15 cellular contexts compared by ENCODE assay signal in the genomic region with DNA sequence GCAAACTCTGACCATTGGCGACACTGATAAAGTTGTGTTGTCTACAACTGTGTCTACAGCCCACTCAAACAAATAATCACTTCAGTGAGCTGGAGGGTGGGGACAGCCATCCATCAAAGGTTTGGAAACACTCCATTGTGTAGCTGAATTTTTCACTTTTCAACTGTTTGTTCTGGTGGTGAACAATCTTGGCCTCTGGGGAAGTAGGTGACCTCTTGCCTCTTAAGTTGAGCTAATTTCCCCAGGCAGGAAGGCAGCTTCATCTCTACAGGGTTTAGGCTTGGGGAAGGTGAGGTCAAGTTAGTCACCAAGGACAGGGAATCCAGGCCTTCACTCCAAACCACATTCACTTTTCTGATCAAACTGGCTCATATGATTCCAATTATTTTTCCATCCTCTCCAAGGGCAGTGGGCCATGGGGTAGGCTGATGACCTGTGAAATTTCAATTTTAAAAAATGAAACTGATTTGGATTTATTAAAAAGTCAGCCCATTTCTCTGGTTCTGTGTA.
A peak's percentile ranks its signal among the peaks of the same experiment; 100 is the strongest.
DNase-seq lines count a peak whose midpoint lies in the region; ATAC-seq and TF ChIP-seq lines count a peak whose summit lies in the region.
"Had no signal": no experiment of that assay in that cellular context is flagged by ENCODE, and none has a peak within 500 bp of the region (broad histone marks: within the 10 kb centered on the region; RNA-seq: fewer than 3 reads in every experiment).

No MANE protein-coding gene starts in this region.

- no peak overlapping the region for H2AFZ ChIP-seq in PC-3 (ENCODE audit: low read length)

- no peak for ATAC-seq in PC-3
- no peak for ATAC-seq in right lobe of liver
- ATAC-seq: HepG2 had no signal

- no peak overlapping the region for H3K4me2 ChIP-seq in PC-3 (ENCODE audit: low read length)

- CTCF ChIA-PET in PC-3 (lab: Charles Lee), result no interaction called here

- POLR2A ChIA-PET in PC-3 (lab: Charles Lee; ENCODE audit: unreplicated experiment), result no interaction called here

- H3K9me2 ChIP-seq in PC-3 (replicated peaks; ENCODE audit: low read length), result no peaks in the 10 kb centered on the region

- TF ChIP-seq POLR2A in right lobe of liver (IDR thresholded peaks at IDR 0.05), result no peak

- no peak overlapping the region for H3K4me3 ChIP-seq in PC-3 (ENCODE audit: low read length)
- H3K4me3 ChIP-seq in fibroblast of mammary gland (ENCODE audit: control insufficient read depth, low read depth, low read length), result no peak overlapping the region
- no peak overlapping the region for H3K4me3 ChIP-seq in right lobe of liver

- no peak overlapping the region for H3K9ac ChIP-seq in PC-3 (ENCODE audit: low read length)

- H3K36me3 ChIP-seq in PC-3 (ENCODE audit: low read depth, low read length) (no peaks in the 10 kb centered on the region), right lobe of liver (no peaks in the 10 kb centered on the region)

- peaks cover 4% of the 10 kb centered on the region for H3K9me3 ChIP-seq in PC-3 (ENCODE audit: low read length)
- H3K9me3 ChIP-seq in right lobe of liver, result no peaks in the 10 kb centered on the region

- in situ Hi-C loops in G401 (cut with HindIII; ENCODE audit: low sequenced_read_pairs), result no loop called here

- H4K20me1 ChIP-seq in PC-3 (ENCODE audit: low read length), result no peaks in the 10 kb centered on the region

- 67% methylated on average over 1 of the region's 1 CpG for WGBS in right lobe of liver (ENCODE audit: insufficient coverage, low coverage, low lambda C conversion rate, missing lambda C conversion rate)

- intact Hi-C loops in PC-3 (cut with micrococcal nuclease) (no loop called here), right lobe of liver (cut with DNase I) (no loop called here)

- DNase-seq in PC-3, result peak; percentile 25
- peak; percentile 92 for DNase-seq in fibroblast of mammary gland (ENCODE audit: low read depth)
- peak; percentile 7 for DNase-seq in renal cortical epithelial cell (ENCODE audit: low read depth)
- no peak for DNase-seq in DMS53 treated with DMSO at 0.1 percent for 48 hours (lab: John Stamatoyannopoulos, UW; ENCODE audit: unreplicated experiment)
- no peak for DNase-seq in NCI-H146 (lab: John Stamatoyannopoulos, UW)
- no peak for DNase-seq in right lobe of liver
- no peak for DNase-seq in G401 (ENCODE audit: low spot score)
- DNase-seq: ACHN; Caco-2; CD4-positive, alpha-beta T cell; DMS79; GF-D8; H9 had no signal

- TF ChIP-seq CTCF in PC-3 (conservative IDR thresholded peaks at IDR 0.05; ENCODE audit: low read depth, low read length) (no peak), fibroblast of mammary gland (conservative IDR thresholded peaks at IDR 0.05; ENCODE audit: control insufficient read depth, insufficient read depth, low read depth, low read length) (no peak), right lobe of liver (IDR thresholded peaks at IDR 0.05) (no peak)

- H3K79me2 ChIP-seq in PC-3 (ENCODE audit: low read length), result no peaks in the 10 kb centered on the region

- no peaks in the 10 kb centered on the region for H3K27me3 ChIP-seq in PC-3 (ENCODE audit: low read length)
- H3K27me3 ChIP-seq in right lobe of liver, result no peaks in the 10 kb centered on the region

- H3K4me1 ChIP-seq in PC-3 (ENCODE audit: insufficient read depth, low read length), result peaks cover 11% of the 10 kb centered on the region; the same call in 1 of the 2 replicates
- no peaks in the 10 kb centered on the region for H3K4me1 ChIP-seq in right lobe of liver
- H3K4me1 ChIP-seq: Caco-2 had no signal

- BruUV-seq in PC-3 (replicated peaks; lab: Mats Ljungman, UMichigan), result no TSS peak

- no peaks in the 10 kb centered on the region for H3F3A ChIP-seq in PC-3 (ENCODE audit: low read length, unreplicated experiment)

- H3K27ac ChIP-seq in PC-3 (ENCODE audit: low read length) (no peak overlapping the region), right lobe of liver (no peak overlapping the region)
- H3K27ac ChIP-seq: C4-2B had no signal

Comparison
In these comparisons a context has a peak if more than half of its experiments do, and no peak if none do; other contexts are left out.
1. DNase-seq: peak in PC-3 (single experiment), fibroblast of mammary gland (single experiment) and renal cortical epithelial cell (single experiment); none in DMS53 treated with DMSO at 0.1 percent for 48 hours (single experiment), NCI-H146 (single experiment), right lobe of liver (0 of 3) and G401 (single experiment).